8 cellular contexts compared by ENCODE assay signal in the genomic region with DNA sequence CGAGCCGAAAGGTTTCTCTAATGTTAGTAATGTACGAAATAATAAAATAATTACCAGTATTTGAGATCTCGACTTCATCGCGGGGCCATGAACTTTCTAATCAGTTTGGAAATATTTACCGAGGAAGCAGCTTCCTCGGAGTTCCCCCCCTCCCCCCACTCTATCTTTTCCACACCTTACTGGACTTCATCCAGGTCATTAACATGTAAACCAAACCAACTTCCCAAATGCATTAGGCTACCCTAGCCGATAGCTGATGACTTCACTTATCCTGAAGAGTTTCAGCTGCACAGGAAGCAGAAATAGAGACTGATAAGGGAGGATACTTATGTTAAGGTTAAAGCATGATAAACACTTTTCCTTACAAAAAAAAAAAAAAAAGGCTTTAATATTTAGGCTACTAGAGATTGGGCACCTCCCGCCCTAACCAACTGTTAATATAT. TPM values are rescaled to one million over a fixed set of nuclear protein-coding genes. Genes with fewer than 3 reads are reported as not detected.
DNase-seq lines count a peak whose midpoint lies in the region; ATAC-seq, FAIRE-seq and TF ChIP-seq lines count a peak whose summit lies in the region.

No MANE protein-coding gene starts in this region.

- H3K9ac ChIP-seq in liver (ENCODE audit: low read depth in 1 of 2, low read length in 2 of 2) (peak overlapping the region in 1 of 2 donors; percentile 45), HepG2 (ENCODE audit: insufficient read depth, low read depth, low read length) (no peak overlapping the region)

- no TSS peak for BruUV-seq in HepG2 (replicated peaks; lab: Mats Ljungman, UMichigan)

- H3K4me3 ChIP-seq in liver (ENCODE audit: low read depth in 1 of 3, low read length in 3 of 3) (peak overlapping the region; percentile 49 to 79 (median 51)), HepG2 (replicated peaks in 1 of 3; ENCODE audit: insufficient read depth in 1 of 3, low read depth in 2 of 3, low read length in 3 of 3) (no peak overlapping the region), right lobe of liver (peak overlapping the region; percentile 33 to 56 (median 42)), upper lobe of left lung (peak overlapping the region; percentile 37 to 67 (median 60))

- H3K4me1 ChIP-seq in liver (ENCODE audit: control insufficient read depth in 4 of 4, insufficient read depth in 4 of 4, low read length in 3 of 4): peaks cover 3 to 21% (median 12%) of the 10 kb centered on the region in 4 donors
- 0 out of 2 replicates have a peak, but pooled peaks cover 5% of the 10 kb centered on the region for H3K4me1 ChIP-seq in HepG2 (ENCODE audit: insufficient read depth, low read length)
- H3K4me1 ChIP-seq in right lobe of liver: peaks cover 0 to 10% (median 0%) of the 10 kb centered on the region in 4 donors
- H3K4me1 ChIP-seq in upper lobe of left lung: peaks cover 0 to 23% (median 15%) of the 10 kb centered on the region in 4 donors

- H3K79me2 ChIP-seq in HepG2 (ENCODE audit: insufficient read depth, low read length): no peaks in the 10 kb centered on the region

- ATAC-seq in HepG2: no peak
- ATAC-seq in right lobe of liver: peak in 2 of 4 donors; percentile 17 to 36
- ATAC-seq in upper lobe of left lung (ENCODE audit: low FRiP score in 2 of 2): no peak
- no peak for ATAC-seq in HG03097 (IDR thresholded peaks at IDR 0.05; ENCODE audit: low FRiP score, unreplicated experiment)

- in situ Hi-C loops in HepG2 (cut with HindIII; ENCODE audit: extremely low pct_ligation_motif_present, low pct_unique_long_range_greater_than_20kb): no loop called here

- DNase-seq in HepG2 (ENCODE audit: low spot score) (no peak), right lobe of liver (no peak), upper lobe of left lung (no peak), NCI-H1092 treated with DMSO at 0.1 percent for 48 hours (lab: John Stamatoyannopoulos, UW) (no peak), UCSD-AML1 (lab: John Stamatoyannopoulos, UW; ENCODE audit: unreplicated experiment) (no peak)

- TF ChIP-seq CTCF in liver (IDR thresholded peaks at IDR 0.05; ENCODE audit: low read depth, low read length, missing input control) (no peak), HepG2 (CRISPR knock-in tag; IDR thresholded peaks at IDR 0.05) (no peak), right lobe of liver (IDR thresholded peaks at IDR 0.05) (no peak), upper lobe of left lung (IDR thresholded peaks at IDR 0.05) (no peak)

- no peaks in the 10 kb centered on the region for H3K36me3 ChIP-seq in liver (ENCODE audit: control insufficient read depth in 4 of 4, insufficient read depth in 3 of 4, low read depth in 1 of 4, low read length in 3 of 4)
- H3K36me3 ChIP-seq in HepG2 (replicated peaks in 1 of 2; ENCODE audit: control insufficient read depth in 1 of 2, insufficient read depth in 2 of 2, low read length in 2 of 2): no peaks in the 10 kb centered on the region
- no peaks in the 10 kb centered on the region for H3K36me3 ChIP-seq in right lobe of liver
- H3K36me3 ChIP-seq in upper lobe of left lung: no peaks in the 10 kb centered on the region

- CTCF ChIA-PET in HepG2 (lab: Yijun Ruan, JAX; ENCODE audit: low intra/inter-chr PET ratio, low total read pairs): no interaction called here

- H3K4me2 ChIP-seq in HepG2 (ENCODE audit: low read depth, low read length): no peak overlapping the region

- H3K27ac ChIP-seq in liver (ENCODE audit: low read depth in 1 of 2, low read length in 2 of 2) (peak overlapping the region; percentile 73 to 88), HepG2 (ENCODE audit: extremely low read length, insufficient read depth, low read length) (no peak overlapping the region), angular gyrus (ENCODE audit: low read depth, low read length) (peak overlapping the region; percentile 83), right lobe of liver (peak overlapping the region; percentile 43 to 66 (median 65)), upper lobe of left lung (peak overlapping the region; percentile 81 to 95 (median 87))

- TF ChIP-seq RAD21 in liver (IDR thresholded peaks at IDR 0.05) (no peak), HepG2 (CRISPR knock-in tag; IDR thresholded peaks at IDR 0.05) (no peak)

- TF ChIP-seq EP300 in HepG2 (IDR thresholded peaks at IDR 0.05; ENCODE audit: low read depth in 2 of 2, low read length in 2 of 2) (no peak), HepG2 (CRISPR knock-in tag; IDR thresholded peaks at IDR 0.05; ENCODE audit: borderline replicate concordance) (no peak), upper lobe of left lung (IDR thresholded peaks at IDR 0.05) (no peak)

- POLR2A ChIA-PET in HepG2 (lab: Yijun Ruan, JAX): no interaction called here

- FAIRE-seq in HepG2 (lab: Jason Lieb, UNC): no peak

- TF ChIP-seq POLR2A in HepG2 (IDR thresholded peaks at IDR 0.05; ENCODE audit: insufficient read depth in 1 of 2, low read depth in 2 of 2, low read length in 2 of 2) (no peak), right lobe of liver (IDR thresholded peaks at IDR 0.05) (no peak), upper lobe of left lung (IDR thresholded peaks at IDR 0.05) (no peak)

- 9% methylated on average over 10 of the region's 10 CpGs for WGBS in liver
- WGBS in HepG2 (ENCODE audit: low lambda C conversion rate): 31% methylated on average over 10 of the region's 10 CpGs
- 6% methylated on average over 10 of the region's 10 CpGs for WGBS in right lobe of liver (ENCODE audit: insufficient coverage, low coverage, low lambda C conversion rate, missing lambda C conversion rate)
- WGBS in upper lobe of left lung, 2 donors: 4 to 5% methylated on average over 8 to 10 of the region's 10 CpGs

- H3K27me3 ChIP-seq in liver (ENCODE audit: control insufficient read depth in 4 of 4, insufficient read depth in 4 of 4, low read length in 3 of 4): peaks cover 0 to 10% (median 0%) of the 10 kb centered on the region in 4 donors
- peaks cover 0 to 24% of the 10 kb centered on the region in 2 experiments; a peak in 3 of 5 replicates for H3K27me3 ChIP-seq in HepG2 (ENCODE audit: control insufficient read depth in 1 of 2, insufficient read depth in 2 of 2, low read length in 2 of 2)
- H3K27me3 ChIP-seq in right lobe of liver: no peaks in the 10 kb centered on the region
- H3K27me3 ChIP-seq in upper lobe of left lung: no peaks in the 10 kb centered on the region

- intact Hi-C loops in HepG2 (cut with micrococcal nuclease; ENCODE audit: unreplicated experiment) (no loop called here), right lobe of liver (cut with DNase I) (no loop called here)

- no peaks in the 10 kb centered on the region for H4K20me1 ChIP-seq in HepG2 (ENCODE audit: insufficient read depth, low read length)

- H3K9me3 ChIP-seq in liver (ENCODE audit: control insufficient read depth in 4 of 4, low read length in 3 of 4): no peaks in the 10 kb centered on the region
- H3K9me3 ChIP-seq in HepG2 (ENCODE audit: low read length): no peaks in the 10 kb centered on the region
- no peaks in the 10 kb centered on the region for H3K9me3 ChIP-seq in right lobe of liver
- no peaks in the 10 kb centered on the region for H3K9me3 ChIP-seq in upper lobe of left lung

- no peak overlapping the region for H2AFZ ChIP-seq in HepG2 (ENCODE audit: low read length)

TF ChIP-seq in liver, 16 proteins besides CTCF, POLR2A, EP300 and RAD21 (continues in another document):
- no peak for TF ChIP-seq FOXA2 (IDR thresholded peaks at IDR 0.05)
- TF ChIP-seq, protein P1, sequence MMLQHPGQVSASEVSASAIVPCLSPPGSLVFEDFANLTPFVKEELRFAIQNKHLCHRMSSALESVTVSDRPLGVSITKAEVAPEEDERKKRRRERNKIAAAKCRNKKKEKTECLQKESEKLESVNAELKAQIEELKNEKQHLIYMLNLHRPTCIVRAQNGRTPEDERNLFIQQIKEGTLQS (IDR thresholded peaks at IDR 0.05): no peak
- TF ChIP-seq YY1 (IDR thresholded peaks at IDR 0.05): no peak
- no peak for TF ChIP-seq HNF4G (IDR thresholded peaks at IDR 0.05)
- no peak for TF ChIP-seq TAF1 (conservative IDR thresholded peaks at IDR 0.05)
- TF ChIP-seq JUND (IDR thresholded peaks at IDR 0.05): no peak

TF ChIP-seq in HepG2, 621 proteins besides CTCF, POLR2A, EP300 and RAD21 (continues in another document):
- TF ChIP-seq ZNF839 (CRISPR knock-in tag; IDR thresholded peaks at IDR 0.05; ENCODE audit: borderline replicate concordance): no peak
- TF ChIP-seq MAZ (IDR thresholded peaks at IDR 0.05; ENCODE audit: borderline replicate concordance, low read depth, low read length): no peak
- TF ChIP-seq MAZ (CRISPR knock-in tag; IDR thresholded peaks at IDR 0.05; ENCODE audit: low read depth): no peak

RNA-seq across cellular contexts. Expression of a gene that starts 1.5 kb away (rescaled TPM):
- total RNA-seq in liver (10 to 100 TPM in 1 of 2 donors, 1 to 10 TPM in 1; 9.5 to 15.9 TPM), HepG2 (2016; rRNA removed; fragmentation: Illumina TruSeq; extraction: Trizol) (0.02 TPM in 1 of 2 replicates, not detected in the other), right lobe of liver (10 to 100 TPM in 2 of 6 experiments, 1 to 10 TPM in 4; 4.4 to 19.4 (median 6.4) TPM), upper lobe of left lung (10 to 100 TPM; 20.5 to 46.2 (median 35.8) TPM)
- polyA plus RNA-seq in liver (10 to 100 TPM in 1 of 2 donors, 1 to 10 TPM in 1; 2.8 to 10.8 TPM), HepG2 (2011; rRNA removed) (0.01 TPM in 1 of 2 replicates, not detected in the other)
- not detected in 2 replicates for total RNA-seq in HepG2 (2016; cell fraction: cytosol; rRNA removed; fragmentation: Illumina TruSeq; extraction: Trizol; ENCODE audit: low read depth)
- total RNA-seq in HepG2 (2016; cell fraction: insoluble cytoplasmic fraction; rRNA removed; fragmentation: Illumina TruSeq; extraction: Trizol): 0.04 TPM in 1 of 2 replicates, not detected in the other
- total RNA-seq in HepG2 (2016; cell fraction: membrane; rRNA removed; fragmentation: Illumina TruSeq; extraction: Trizol): not detected in 2 replicates
- total RNA-seq in HepG2 (2016; cell fraction: nucleus; rRNA removed; fragmentation: Illumina TruSeq; extraction: Trizol): 0.09 and 0.16 TPM in 2 replicates
- 0.03 TPM in 1 of 2 replicates, not detected in the other for polyA plus RNA-seq in HepG2 (2011; cell fraction: cytosol; rRNA removed)
- 0.14 TPM in 1 of 2 replicates, not detected in the other for polyA plus RNA-seq in HepG2 (2011; cell fraction: nucleus; rRNA removed)
- not detected in 2 replicates for polyA plus RNA-seq in HepG2 (2012)
- not detected in 2 replicates for polyA plus RNA-seq in HepG2 (2016; cell fraction: cytosol; fragmentation: Illumina TruSeq; extraction: Trizol; ENCODE audit: low read depth)
- not detected in 2 replicates for polyA plus RNA-seq in HepG2 (2016; cell fraction: insoluble cytoplasmic fraction; fragmentation: Illumina TruSeq; extraction: Trizol; ENCODE audit: low read depth)
- polyA plus RNA-seq in HepG2 (2016; cell fraction: membrane; fragmentation: Illumina TruSeq; extraction: Trizol; ENCODE audit: low read depth): not detected in 2 replicates
- 0.11 and 0.12 TPM in 2 replicates for polyA plus RNA-seq in HepG2 (2016; cell fraction: nucleus; fragmentation: Illumina TruSeq; extraction: Trizol; ENCODE audit: insufficient read depth, low read depth)
- polyA minus RNA-seq in HepG2 (2011; rRNA and poly(A)+ RNA removed; ENCODE audit: low replicate concordance): 0.02 and 0.61 TPM in 2 replicates
- not detected in 2 replicates for polyA minus RNA-seq in HepG2 (2011; cell fraction: cytosol; rRNA and poly(A)+ RNA removed)
- 0.13 and 0.25 TPM in 2 replicates for polyA minus RNA-seq in HepG2 (2011; cell fraction: nucleus; rRNA and poly(A)+ RNA removed)

Comparison
In these comparisons a context has a peak if more than half of its experiments do, and no peak if none do; other contexts are left out.
1. H3K4me3 ChIP-seq: peak in liver (3 of 3), right lobe of liver (3 of 3) and upper lobe of left lung (4 of 4); none in HepG2 (0 of 3).